ENCODE assay signal across 15 cellular contexts in genomic region chr17:82875418-82875856, GRCh38. TPM values are rescaled to one million over a fixed set of nuclear protein-coding genes. Genes with fewer than 3 reads are reported as not detected.
DNase-seq lines count a peak whose midpoint lies in the region; ATAC-seq, FAIRE-seq and TF ChIP-seq lines count a peak whose summit lies in the region.
"Had no signal": no experiment of that assay in that cellular context is flagged by ENCODE, and none has a peak within 500 bp of the region (broad histone marks: within the 10 kb centered on the region; RNA-seq: fewer than 3 reads in every experiment).

No MANE protein-coding gene starts in this region.

- dilution Hi-C loops in keratinocyte (cut with MboI; ENCODE audit: extremely low pct_ligation_motif_present, low sequenced_read_pairs): no loop called here

- H3K36me3 ChIP-seq in SK-N-MC (ENCODE audit: insufficient read depth, low read length): peaks cover 12% of the 10 kb centered on the region
- H3K36me3 ChIP-seq in keratinocyte (ENCODE audit: control insufficient read depth in 2 of 2, extremely low read depth in 1 of 2, insufficient read depth in 2 of 2, low read length in 2 of 2): peaks cover 11 to 16% of the 10 kb centered on the region in 2 experiments
- peaks cover 10 to 38% (median 24%) of the 10 kb centered on the region in 4 donors for H3K36me3 ChIP-seq in stomach

- H3K4me2 ChIP-seq in keratinocyte (ENCODE audit: control insufficient read depth, extremely low read depth, insufficient read depth, low read depth, low read length): peak overlapping the region; percentile 93

- no peaks in the 10 kb centered on the region for H3K9me1 ChIP-seq in keratinocyte (ENCODE audit: control insufficient read depth, extremely low read depth, insufficient read depth, low read length)

- H4K20me1 ChIP-seq in keratinocyte (ENCODE audit: control insufficient read depth, extremely low read depth, insufficient read depth, low read length): no peaks in the 10 kb centered on the region

- DNase-seq in NCI-H1417 (lab: John Stamatoyannopoulos, UW): peak; percentile 32 to 76 (median 45)
- DNase-seq in NCI-H1417 treated with DMSO at 0.1 percent for 48 hours (lab: John Stamatoyannopoulos, UW): no peak
- no peak for DNase-seq in SK-N-MC (ENCODE audit: low read depth, low spot score)
- DNase-seq in keratinocyte (ENCODE audit: low read depth, low spot score): peak; percentile 79
- peak; percentile 87 for DNase-seq in stomach
- no peak for DNase-seq in kidney glomerular epithelial cell (lab: John Stamatoyannopoulos, UW)
- DNase-seq in erythroblast (lab: John Stamatoyannopoulos, UW): no peak
- DNase-seq: activated CD4-positive, CD25-positive, alpha-beta regulatory T cell treated with anti-CD3 and anti-CD28 coated beads, Interleukin-2, amount 50 U/mL, for 72 hours; NCI-H1092 treated with DMSO at 0.1 percent for 48 hours; occipital lobe had no signal

- H3K9me3 ChIP-seq in SK-N-MC (ENCODE audit: low read depth, low read length) (no peaks in the 10 kb centered on the region), keratinocyte (ENCODE audit: control insufficient read depth, low read depth, low read length) (no peaks in the 10 kb centered on the region), stomach (no peaks in the 10 kb centered on the region)

- TF ChIP-seq CTCF in keratinocyte (optimal IDR thresholded peaks at IDR 0.05 in 1 of 3, IDR thresholded peaks at IDR 0.05 in 1 of 3, conservative IDR thresholded peaks at IDR 0.05 in 1 of 3; ENCODE audit: extremely low read depth in 1 of 3, insufficient read depth in 2 of 3, low read length in 3 of 3) (peak in 1 of 3 experiments; percentile 6), stomach (IDR thresholded peaks at IDR 0.05) (no peak)

- H3K79me2 ChIP-seq in keratinocyte (ENCODE audit: control insufficient read depth, insufficient read depth, low read length): peaks cover 23% of the 10 kb centered on the region

- WGBS in stomach, 5 donors: 26 to 61% (median 50%) methylated on average over 15 to 19 of the region's 19 CpGs

- intact Hi-C loops in stomach (cut with DNase I; ENCODE audit: low total_unique reads): loop anchor here (5.0 kb wide), 1 partner anchor 37 kb away; no protein-coding TSS in a partner anchor

- H3K9ac ChIP-seq in SK-N-MC (ENCODE audit: insufficient read length) (no peak overlapping the region), keratinocyte (ENCODE audit: control insufficient read depth, extremely low read depth, insufficient read depth, low read length) (peak overlapping the region; percentile 95)

- no peaks in the 10 kb centered on the region for H3K27me3 ChIP-seq in keratinocyte (ENCODE audit: control insufficient read depth, extremely low read depth, insufficient read depth, low read length)
- H3K27me3 ChIP-seq in stomach: no peaks in the 10 kb centered on the region
- H3K27me3 ChIP-seq: brain microvascular endothelial cell had no signal

- TF ChIP-seq EP300 in stomach (IDR thresholded peaks at IDR 0.05): no peak

- H2AFZ ChIP-seq in keratinocyte (ENCODE audit: control insufficient read depth, low read length): no peak overlapping the region

- TF ChIP-seq POLR2A in stomach (IDR thresholded peaks at IDR 0.05): no peak
- no peak for TF ChIP-seq POLR2A in erythroblast (IDR thresholded peaks at IDR 0.05; ENCODE audit: low read length)

- peak; percentile 96 for FAIRE-seq in keratinocyte (lab: Jason Lieb, UNC)
- FAIRE-seq: A204.1 had no signal

- H3K4me1 ChIP-seq in keratinocyte (ENCODE audit: control insufficient read depth, extremely low read depth, insufficient read depth, low read length) (peaks cover 36% of the 10 kb centered on the region), stomach (peaks cover 35 to 75% (median 54%) of the 10 kb centered on the region in 4 donors)

- ATAC-seq in GM21367 (IDR thresholded peaks at IDR 0.05; ENCODE audit: unreplicated experiment): no peak
- ATAC-seq: activated T-helper 17 cell treated with anti-CD3 and anti-CD28 coated beads, Interleukin-2, amount 50 U/mL, for 72 hours; stimulated activated memory B cell treated with anti-CD40 and anti-IgM and Interleukin-4, amounts not matched to agents 10 μg/mL and 1 μg/mL and 100 μg/mL, for 72 hours had no signal

- H3K4me3 ChIP-seq in SK-N-MC (no peak overlapping the region), keratinocyte (ENCODE audit: control insufficient read depth in 2 of 3, extremely low read depth in 1 of 3, insufficient read depth in 2 of 3, low read depth in 1 of 3, low read length in 3 of 3) (peak overlapping the region; percentile 2 to 55 (median 48)), stomach (no peak overlapping the region)

- H3K27ac ChIP-seq in SK-N-MC: peak overlapping the region; percentile 52; the same call in 1 of the 2 replicates
- peak overlapping the region; percentile 100 for H3K27ac ChIP-seq in keratinocyte (ENCODE audit: control insufficient read depth, insufficient read depth, low read length)
- peak overlapping the region; percentile 67 to 86 (median 81) for H3K27ac ChIP-seq in stomach
- H3K27ac ChIP-seq: brain microvascular endothelial cell had no signal

RNA-seq across cellular contexts. Expression of gene ZNF750, which starts 35.6 kb away (rescaled TPM):
- polyA plus RNA-seq in keratinocyte: 1.8 to 9.6 TPM (median 5.5 TPM) in 3 replicates
- 23.7 TPM for polyA plus RNA-seq in keratinocyte (2011; ENCODE audit: low read depth)
- 4.5 and 4.8 TPM in 2 replicates for polyA plus RNA-seq in keratinocyte (2011; cell fraction: cytosol; rRNA removed)
- 11.0 and 12.9 TPM in 2 replicates for polyA plus RNA-seq in keratinocyte (2011; cell fraction: nucleus; rRNA removed)
- polyA plus RNA-seq in keratinocyte (2012; ENCODE audit: low replicate concordance): 2.3 and 43.8 TPM in 2 replicates
- 2.2 to 8.9 TPM (median 6.0 TPM) in 3 replicates for polyA minus RNA-seq in keratinocyte
- 3.3 TPM for polyA minus RNA-seq in keratinocyte (2011; cell fraction: cytosol; rRNA and poly(A)+ RNA removed)
- 8.4 and 9.1 TPM in 2 replicates for polyA minus RNA-seq in keratinocyte (2011; cell fraction: nucleus; rRNA and poly(A)+ RNA removed)
- total RNA-seq in stomach: not detected
- 1 to 10 TPM in 1 of 3 donors, not detected in 2; 9.5 TPM for polyA plus RNA-seq in stomach
- total RNA-seq: activated T-helper 17 cell treated with anti-CD3 and anti-CD28 coated beads, Interleukin-2, amount 50 U/mL, for 72 hours; occipital lobe had no signal

Comparison
In these comparisons a context has a peak if more than half of its experiments do, and no peak if none do; other contexts are left out.
1. DNase-seq: peak in NCI-H1417 (3 of 3), keratinocyte (single experiment) and stomach (single experiment); none in NCI-H1417 treated with DMSO at 0.1 percent for 48 hours (single experiment), SK-N-MC (single experiment), kidney glomerular epithelial cell (single experiment) and erythroblast (0 of 2).
2. H3K4me3 ChIP-seq: peak in keratinocyte (3 of 3); none in SK-N-MC (single experiment) and stomach (0 of 4).
3. Peak in every context shown above with its lines, with median percentiles within 50 percentile points of each other: H3K27ac ChIP-seq.